In genomic region chr2:10486091-10486490, GRCh38 we compare ENCODE assay signal across 4 cellular contexts.
"Had no signal": no experiment of that assay in that cellular context is flagged by ENCODE, and none has a peak within 500 bp of the region (broad histone marks: within the 10 kb centered on the region; RNA-seq: fewer than 3 reads in every experiment).

No MANE protein-coding gene starts in this region.

- H2AFZ ChIP-seq: GM23338 had no signal

- H3K4me3 ChIP-seq: GM23338 had no signal

- ATAC-seq: GM23338 had no signal

- H3K4me1 Mint-ChIP-seq: GM23338 had no signal

- DNase-seq: H9, HCEC 1CT, IMR-90 had no signal

- H3K4me2 ChIP-seq: GM23338 had no signal

- H3K27ac Mint-ChIP-seq: GM23338, H9 had no signal

- H3K4me3 Mint-ChIP-seq: GM23338, H9 had no signal
